ENCODE assay signal across 26 cellular contexts in the genomic region with DNA sequence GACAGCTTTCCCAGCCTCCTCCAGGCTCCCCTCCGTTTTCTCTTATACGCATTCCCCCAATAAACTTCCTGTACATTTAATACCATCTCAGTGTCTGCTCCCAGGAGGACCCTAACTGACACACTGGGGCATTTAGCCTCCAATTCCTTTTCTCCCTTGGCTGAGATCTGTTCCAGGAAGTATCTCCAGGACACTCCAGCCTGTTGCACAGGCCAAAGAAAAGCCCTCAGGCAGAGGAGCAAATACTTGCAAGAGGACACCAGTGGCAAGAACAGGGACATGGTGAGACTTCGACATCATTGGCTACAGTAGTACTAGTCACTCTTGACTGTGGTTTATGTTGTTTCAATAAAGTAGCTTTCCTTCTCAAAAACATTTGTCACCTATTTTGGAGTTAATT. TPM values are rescaled to one million over a fixed set of nuclear protein-coding genes. Genes with fewer than 3 reads are reported as not detected.
DNase-seq lines count a peak whose midpoint lies in the region; ATAC-seq and TF ChIP-seq lines count a peak whose summit lies in the region.
"Had no signal": no experiment of that assay in that cellular context is flagged by ENCODE, and none has a peak within 500 bp of the region (broad histone marks: within the 10 kb centered on the region; RNA-seq: fewer than 3 reads in every experiment).

No MANE protein-coding gene starts in this region.

- DNase-seq in SIG-M5 treated with dmso at 0.1 percent for 504 hours (lab: John Stamatoyannopoulos, UW; ENCODE audit: unreplicated experiment): peak; percentile 23
- no peak for DNase-seq in SIG-M5 (lab: John Stamatoyannopoulos, UW)
- DNase-seq in CD8-positive, alpha-beta T cell: no peak
- DNase-seq in T-helper 9 cell: no peak
- DNase-seq in activated CD4-positive, alpha-beta T cell treated with anti-CD3 and anti-CD28 coated beads for 4 hours: no peak
- DNase-seq: activated CD4-positive, alpha-beta T cell treated with anti-CD3 and anti-CD28 coated beads, Interleukin-2, amount 10 ng/mL, durations not matched to agents 24 days and 14 days; activated naive CD4-positive, alpha-beta T cell treated with anti-CD3 and anti-CD28 coated beads, Interleukin-2, amount 10 ng/mL, durations not matched to agents 7 days and 5 days; GOT3; IMR-90; lower lobe of right lung; natural killer cell; NCI-H1092 treated with DMSO at 0.1 percent for 48 hours; NCI-H187; pancreas; SK-N-SH; stimulated activated naive CD4-positive, alpha-beta T cell; WERI-Rb-1 had no signal

- no peaks in the 10 kb centered on the region for H3K9me2 ChIP-seq in neural cell (ENCODE audit: insufficient read depth, low read length)
- H3K9me2 ChIP-seq: SK-N-SH had no signal

- no peak overlapping the region for H3K4me3 ChIP-seq in CD8-positive, alpha-beta T cell (ENCODE audit: low read depth, low read length)
- peak overlapping the region; percentile 48 for H3K4me3 ChIP-seq in neural cell (ENCODE audit: low read length)
- H3K4me3 ChIP-seq: breast epithelium, gastroesophageal sphincter, lower lobe of right lung, pancreas, skin epidermis, suprapubic skin had no signal

- peak overlapping the region; percentile 79 for H3K27ac Mint-ChIP-seq in CD8-positive, alpha-beta T cell
- H3K27ac Mint-ChIP-seq in activated T-helper 17 cell treated with anti-CD3 and anti-CD28 coated beads, Interleukin-2, amount 50 U/mL, for 72 hours: peak overlapping the region; percentile 57
- H3K27ac Mint-ChIP-seq: activated naive CD4-positive, alpha-beta T cell treated with anti-CD3 and anti-CD28 coated beads, Interleukin-2, amount 10 ng/mL, durations not matched to agents 7 days and 5 days; natural killer cell had no signal

- TF ChIP-seq EP300 in neural cell (conservative IDR thresholded peaks at IDR 0.05; ENCODE audit: poor library complexity, severe bottlenecking): no peak

- peaks cover 4% of the 10 kb centered on the region for H3K36me3 ChIP-seq in CD8-positive, alpha-beta T cell (ENCODE audit: insufficient read depth, low read length)
- H3K36me3 ChIP-seq in neural cell (ENCODE audit: insufficient read depth, low read length): no peaks in the 10 kb centered on the region
- H3K36me3 ChIP-seq: breast epithelium had no signal

- no peaks in the 10 kb centered on the region for H3K9me3 Mint-ChIP-seq in CD8-positive, alpha-beta T cell
- peaks cover 3% of the 10 kb centered on the region for H3K9me3 Mint-ChIP-seq in activated T-helper 17 cell treated with anti-CD3 and anti-CD28 coated beads, Interleukin-2, amount 50 U/mL, for 72 hours
- H3K9me3 Mint-ChIP-seq: activated CD4-positive, alpha-beta T cell treated with anti-CD3 and anti-CD28 coated beads, Interleukin-2, amount 10 ng/mL, durations not matched to agents 24 days and 14 days; activated naive CD4-positive, alpha-beta T cell treated with anti-CD3 and anti-CD28 coated beads, Interleukin-2, amount 10 ng/mL, durations not matched to agents 7 days and 5 days; CD14-positive monocyte; natural killer cell had no signal

- no peaks in the 10 kb centered on the region for H3K27me3 ChIP-seq in CD8-positive, alpha-beta T cell (ENCODE audit: insufficient read depth, low read length)
- H3K27me3 ChIP-seq in neural cell (ENCODE audit: insufficient read depth, low read depth, low read length): no peaks in the 10 kb centered on the region
- H3K27me3 ChIP-seq: breast epithelium, gastroesophageal sphincter, pancreas, suprapubic skin had no signal

- no peaks in the 10 kb centered on the region for H3K27me3 Mint-ChIP-seq in CD8-positive, alpha-beta T cell (ENCODE audit: low read depth)
- no peaks in the 10 kb centered on the region for H3K27me3 Mint-ChIP-seq in activated T-helper 17 cell treated with anti-CD3 and anti-CD28 coated beads, Interleukin-2, amount 50 U/mL, for 72 hours
- H3K27me3 Mint-ChIP-seq: activated CD4-positive, alpha-beta T cell treated with anti-CD3 and anti-CD28 coated beads, Interleukin-2, amount 10 ng/mL, durations not matched to agents 24 days and 14 days had no signal

- H3K79me2 ChIP-seq in neural cell (replicated peaks; ENCODE audit: insufficient read depth, low read length): peaks cover 4% of the 10 kb centered on the region

- peaks cover 33% of the 10 kb centered on the region for H3K4me1 ChIP-seq in CD8-positive, alpha-beta T cell (ENCODE audit: insufficient read depth, low read length)
- H3K4me1 ChIP-seq: breast epithelium, pancreas, suprapubic skin had no signal

- no peak for TF ChIP-seq CTCF in CD8-positive, alpha-beta T cell (IDR thresholded peaks at IDR 0.05)
- no peak for TF ChIP-seq CTCF in neural cell (IDR thresholded peaks at IDR 0.05; ENCODE audit: poor library complexity, severe bottlenecking)

- H3K4me1 Mint-ChIP-seq in CD8-positive, alpha-beta T cell (ENCODE audit: low read depth): peaks cover 39% of the 10 kb centered on the region
- peaks cover 20% of the 10 kb centered on the region for H3K4me1 Mint-ChIP-seq in activated T-helper 17 cell treated with anti-CD3 and anti-CD28 coated beads, Interleukin-2, amount 50 U/mL, for 72 hours

- peak overlapping the region; percentile 57 for H3K4me3 Mint-ChIP-seq in CD8-positive, alpha-beta T cell
- H3K4me3 Mint-ChIP-seq in activated T-helper 17 cell treated with anti-CD3 and anti-CD28 coated beads, Interleukin-2, amount 50 U/mL, for 72 hours: peak overlapping the region; percentile 74
- H3K4me3 Mint-ChIP-seq: activated CD4-positive, alpha-beta T cell treated with anti-CD3 and anti-CD28 coated beads, Interleukin-2, amount 10 ng/mL, durations not matched to agents 24 days and 14 days; activated naive CD4-positive, alpha-beta T cell treated with anti-CD3 and anti-CD28 coated beads, Interleukin-2, amount 10 ng/mL, durations not matched to agents 7 days and 5 days; natural killer cell had no signal

- intact Hi-C loops in CD8-positive, alpha-beta T cell (cut with DNase I, micrococcal nuclease): no loop called here

- ATAC-seq in CD8-positive, alpha-beta T cell: no peak
- no peak for ATAC-seq in activated T-helper 17 cell treated with anti-CD3 and anti-CD28 coated beads, Interleukin-2, amount 50 U/mL, for 72 hours (replicated peaks)
- ATAC-seq in HG03280 (IDR thresholded peaks at IDR 0.05; ENCODE audit: unreplicated experiment): no peak
- ATAC-seq: gastroesophageal sphincter, lower lobe of right lung, natural killer cell, pancreas had no signal

- no peaks in the 10 kb centered on the region for H4K20me1 ChIP-seq in neural cell (ENCODE audit: insufficient read depth)

- no peak overlapping the region for H3K27ac ChIP-seq in CD8-positive, alpha-beta T cell (ENCODE audit: low read depth, low read length)
- no peak overlapping the region for H3K27ac ChIP-seq in neural cell (ENCODE audit: low read length)
- H3K27ac ChIP-seq: breast epithelium, gastroesophageal sphincter, lower lobe of right lung, pancreas, RWPE1, skin epidermis, suprapubic skin, WERI-Rb-1 had no signal

- POLR2A ChIA-PET in CD8-positive, alpha-beta T cell (lab: Charles Lee): no interaction called here

- H3K9me3 ChIP-seq in CD8-positive, alpha-beta T cell (ENCODE audit: low read length): no peaks in the 10 kb centered on the region
- no peaks in the 10 kb centered on the region for H3K9me3 ChIP-seq in neural cell (ENCODE audit: low read length)
- H3K9me3 ChIP-seq: breast epithelium, gastroesophageal sphincter, lower lobe of right lung, pancreas, SK-N-SH, suprapubic skin had no signal

- no peak for TF ChIP-seq RAD21 in neural cell (conservative IDR thresholded peaks at IDR 0.05)

- peaks cover 36% of the 10 kb centered on the region for H3K36me3 Mint-ChIP-seq in CD8-positive, alpha-beta T cell
- H3K36me3 Mint-ChIP-seq in activated T-helper 17 cell treated with anti-CD3 and anti-CD28 coated beads, Interleukin-2, amount 50 U/mL, for 72 hours (ENCODE audit: low read depth): peaks cover 53% of the 10 kb centered on the region
- H3K36me3 Mint-ChIP-seq: natural killer cell had no signal

- CTCF ChIA-PET in CD8-positive, alpha-beta T cell (lab: Charles Lee): interaction anchor here (0.9 to 1.1 kb wide), 2 partner anchors 8 to 39 kb away, joined by 3 to 5 read pairs; a partner anchor contains a TSS

- H3K9ac ChIP-seq in neural cell (ENCODE audit: low read length): no peak overlapping the region
- H3K9ac ChIP-seq: SK-N-SH had no signal

- H2AFZ ChIP-seq in neural cell (ENCODE audit: low read depth, low read length): no peak overlapping the region

- no peaks in the 10 kb centered on the region for H3F3A ChIP-seq in neural cell (ENCODE audit: insufficient read depth, low read length, poor library complexity, severe bottlenecking)

- peak overlapping the region; percentile 22 for H3K4me2 ChIP-seq in neural cell (ENCODE audit: low read length)
- H3K4me2 ChIP-seq: SK-N-SH had no signal

TF ChIP-seq in neural cell, 6 proteins besides CTCF, POLR2A, EP300 and RAD21 (continues in another document):
- TF ChIP-seq EZH2 (IDR thresholded peaks at IDR 0.05; ENCODE audit: borderline replicate concordance, insufficient read depth, low read length, poor library complexity, severe bottlenecking) (no peak), SMC3 (conservative IDR thresholded peaks at IDR 0.05; ENCODE audit: poor library complexity) (no peak), MXI1 (conservative IDR thresholded peaks at IDR 0.05; ENCODE audit: poor library complexity, severe bottlenecking) (no peak), POLR2AphosphoS5 (IDR thresholded peaks at IDR 0.05) (no peak), TAF1 (IDR thresholded peaks at IDR 0.05; ENCODE audit: low read depth) (no peak)

RNA-seq across cellular contexts. Expression of a gene that starts 4.7 kb away (rescaled TPM):
- 10 to 100 TPM; 10.5 to 10.7 TPM for total RNA-seq in CD8-positive, alpha-beta T cell
- 10 to 100 TPM; 13.8 to 22.5 TPM for total RNA-seq in activated T-helper 17 cell treated with anti-CD3 and anti-CD28 coated beads, Interleukin-2, amount 50 U/mL, for 72 hours
- 19.0 and 24.1 TPM in 2 replicates for polyA plus RNA-seq in neural cell
- 35.3 and 41.0 TPM in 2 replicates for polyA minus RNA-seq in neural cell

RNA-seq across cellular contexts. Expression of a gene that starts 39.0 kb away (rescaled TPM):
- total RNA-seq in CD8-positive, alpha-beta T cell: 10 to 100 TPM; 50.9 to 62.1 TPM
- 100 to 1,000 TPM in 1 of 2 donors, 10 to 100 TPM in 1; 44.4 to 126 TPM for total RNA-seq in activated T-helper 17 cell treated with anti-CD3 and anti-CD28 coated beads, Interleukin-2, amount 50 U/mL, for 72 hours
- polyA plus RNA-seq in neural cell: 211 and 218 TPM in 2 replicates
- 188 and 230 TPM in 2 replicates for polyA minus RNA-seq in neural cell
